ENCODE assay signal across 16 cellular contexts in genomic region chr12:886206-886605, GRCh38.
"Had no signal": no experiment of that assay in that cellular context is flagged by ENCODE, and none has a peak within 500 bp of the region (broad histone marks: within the 10 kb centered on the region; RNA-seq: fewer than 3 reads in every experiment).

No MANE protein-coding gene starts in this region.

- DNase-seq: MV-4-11, NCI-H1048, NCI-H1105, NCI-H1417, NCI-H1436 treated with DMSO at 0.1 percent for 48 hours, NCI-H1694, NCI-H187 treated with DMSO at 0.1 percent for 48 hours, NCI-H2029 treated with DMSO at 0.1 percent for 48 hours, NCI-H2227 treated with DMSO at 0.1 percent for 48 hours, NCI-H524, NCI-H748 treated with DMSO at 0.1 percent for 48 hours, Right ventricle myocardium superior, SIG-M5 had no signal

- H3K4me3 ChIP-seq: SJSA1, SK-N-MC had no signal

- H3K27me3 ChIP-seq: SJSA1 had no signal

- H3K4me1 ChIP-seq: SJSA1 had no signal

- H3K27ac ChIP-seq: HL-60, SJSA1, SK-N-MC had no signal

- H3K9me3 ChIP-seq: SJSA1 had no signal
